ENCODE assay signal across 27 cellular contexts in the genomic region with DNA sequence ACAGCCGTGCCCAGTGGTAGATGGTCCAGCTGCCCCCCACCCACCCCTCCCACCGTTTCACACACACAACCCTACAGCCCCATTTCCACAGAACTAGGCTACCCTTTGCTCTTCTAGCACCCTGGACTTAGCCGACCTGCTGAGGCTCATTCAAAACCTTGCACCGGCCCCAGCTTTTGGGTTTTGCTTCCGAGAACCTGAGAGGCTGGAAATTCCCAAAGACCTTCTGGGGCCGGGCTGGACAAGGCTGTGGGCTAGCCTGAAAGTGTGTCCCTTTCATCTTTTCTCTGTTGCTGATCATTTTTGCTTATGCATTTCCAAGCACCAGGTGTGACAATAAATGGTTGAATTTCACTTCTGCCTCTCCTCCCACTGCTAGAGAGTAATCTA.
"Had no signal": no experiment of that assay in that cellular context is flagged by ENCODE, and none has a peak within 500 bp of the region (broad histone marks: within the 10 kb centered on the region; RNA-seq: fewer than 3 reads in every experiment).

No MANE protein-coding gene starts in this region.

- H3K4me1 ChIP-seq: parathyroid adenoma, psoas muscle, right lobe of liver, sigmoid colon, stomach, thyroid gland, tibial nerve, upper lobe of left lung, vagina had no signal

- H3K27ac Mint-ChIP-seq: natural killer cell treated with Interleukin-12 subunit alpha and Interleukin-12 subunit beta and Interleukin-15 and Interleukin-18, amount 100 ng/mL, for 72 hours; nephron progenitor cell; progenitor cell of endocrine pancreas; stimulated activated effector memory CD8-positive, alpha-beta T cell treated with anti-CD3 and anti-CD28 coated beads, Interleukin-12 subunit alpha, Interleukin-12 subunit beta, amount 100 ng/mL, for 72 hours; stimulated activated naive B cell treated with anti-CD40 and anti-IgM and Interleukin-4, amounts not matched to agents 10 μg/mL and 1 μg/mL and 100 μg/mL, for 72 hours; stimulated activated naive CD8-positive, alpha-beta T cell treated with anti-CD3 and anti-CD28 coated beads, Interleukin-15, Interleukin-2, amounts not matched to agents 100 ng/mL and 50 ng/mL, for 24 hours had no signal

- H3K27me3 ChIP-seq: neutrophil, ovary, right lobe of liver, sigmoid colon, stomach, thyroid gland, tibial nerve, upper lobe of left lung, vagina had no signal

- H3K4me3 ChIP-seq: ovary, psoas muscle, right lobe of liver, sigmoid colon, stomach, thoracic aorta, thyroid gland, tibial nerve, upper lobe of left lung, vagina had no signal

- H3K79me2 ChIP-seq: parathyroid adenoma had no signal

- H3K9me3 ChIP-seq: neutrophil, ovary, psoas muscle, right lobe of liver, sigmoid colon, stomach, thoracic aorta, thyroid gland, tibial nerve, upper lobe of left lung, vagina had no signal

- DNase-seq: nephron progenitor cell; ovary; psoas muscle; right cardiac atrium; right lobe of liver; sigmoid colon; small intestine; stimulated activated CD4-positive, alpha-beta T cell treated with anti-CD3 and anti-CD28 coated beads, Interleukin-15, amount 100 ng/mL, for 24 hours; stimulated activated CD4-positive, alpha-beta T cell treated with anti-CD3 and anti-CD28 coated beads, Interleukin-2, amount 100 ng/mL, for 24 hours; stimulated activated CD4-positive, alpha-beta T cell treated with anti-CD3 and anti-CD28 coated beads, Interleukin-2, amount 100 ng/mL, for 48 hours; stimulated activated CD4-positive, alpha-beta T cell treated with anti-CD3 and anti-CD28 coated beads, Interleukin-4, amount 100 ng/mL, for 24 hours; stimulated activated naive B cell treated with anti-CD40 and anti-IgM and Interleukin-4, amounts not matched to agents 10 μg/mL and 1 μg/mL and 100 μg/mL, for 72 hours; stimulated activated naive CD4-positive, alpha-beta T cell treated with Interleukin-2 at 50 U/mL for 16 hours; stomach; thyroid gland; trophoblast cell; upper lobe of left lung had no signal

- H2AFZ ChIP-seq: parathyroid adenoma had no signal

- H3K9me3 Mint-ChIP-seq: natural killer cell treated with Interleukin-12 subunit alpha and Interleukin-12 subunit beta and Interleukin-15 and Interleukin-18, amount 100 ng/mL, for 72 hours; nephron progenitor cell; neural crest cell; stimulated activated effector memory CD8-positive, alpha-beta T cell treated with anti-CD3 and anti-CD28 coated beads, Interleukin-12 subunit alpha, Interleukin-12 subunit beta, amount 100 ng/mL, for 72 hours; stimulated activated naive B cell treated with anti-CD40 and anti-IgM and Interleukin-4, amounts not matched to agents 10 μg/mL and 1 μg/mL and 100 μg/mL, for 72 hours had no signal

- H3K4me1 Mint-ChIP-seq: nephron progenitor cell; neural crest cell; stimulated activated effector memory CD8-positive, alpha-beta T cell treated with anti-CD3 and anti-CD28 coated beads, Interleukin-12 subunit alpha, Interleukin-12 subunit beta, amount 100 ng/mL, for 72 hours; stimulated activated naive B cell treated with anti-CD40 and anti-IgM and Interleukin-4, amounts not matched to agents 10 μg/mL and 1 μg/mL and 100 μg/mL, for 72 hours had no signal

- H3K36me3 ChIP-seq: neutrophil, ovary, right lobe of liver, sigmoid colon, stomach, thoracic aorta, thyroid gland, tibial nerve, upper lobe of left lung, vagina had no signal

- H3K9ac ChIP-seq: parathyroid adenoma had no signal

- H3K4me3 Mint-ChIP-seq: natural killer cell treated with Interleukin-12 subunit alpha and Interleukin-12 subunit beta and Interleukin-15 and Interleukin-18, amount 100 ng/mL, for 72 hours; nephron progenitor cell; neural crest cell; stimulated activated effector memory CD8-positive, alpha-beta T cell treated with anti-CD3 and anti-CD28 coated beads, Interleukin-12 subunit alpha, Interleukin-12 subunit beta, amount 100 ng/mL, for 72 hours; stimulated activated naive B cell treated with anti-CD40 and anti-IgM and Interleukin-4, amounts not matched to agents 10 μg/mL and 1 μg/mL and 100 μg/mL, for 72 hours; stimulated activated naive CD8-positive, alpha-beta T cell treated with anti-CD3 and anti-CD28 coated beads, Interleukin-15, Interleukin-2, amounts not matched to agents 100 ng/mL and 50 ng/mL, for 24 hours had no signal

- H3K27ac ChIP-seq: neutrophil, ovary, parathyroid adenoma, psoas muscle, right lobe of liver, sigmoid colon, stomach, thoracic aorta, thyroid gland, tibial nerve, upper lobe of left lung, vagina had no signal

- H3K36me3 Mint-ChIP-seq: natural killer cell treated with Interleukin-12 subunit alpha and Interleukin-12 subunit beta and Interleukin-15 and Interleukin-18, amount 100 ng/mL, for 72 hours; stimulated activated effector memory CD8-positive, alpha-beta T cell treated with anti-CD3 and anti-CD28 coated beads, Interleukin-12 subunit alpha, Interleukin-12 subunit beta, amount 100 ng/mL, for 72 hours; stimulated activated naive B cell treated with anti-CD40 and anti-IgM and Interleukin-4, amounts not matched to agents 10 μg/mL and 1 μg/mL and 100 μg/mL, for 72 hours had no signal

- H3K27me3 Mint-ChIP-seq: natural killer cell treated with Interleukin-12 subunit alpha and Interleukin-12 subunit beta and Interleukin-15 and Interleukin-18, amount 100 ng/mL, for 72 hours; stimulated activated naive B cell treated with anti-CD40 and anti-IgM and Interleukin-4, amounts not matched to agents 10 μg/mL and 1 μg/mL and 100 μg/mL, for 72 hours; stimulated activated naive CD8-positive, alpha-beta T cell treated with anti-CD3 and anti-CD28 coated beads, Interleukin-15, Interleukin-2, amounts not matched to agents 100 ng/mL and 50 ng/mL, for 24 hours had no signal
